ENCODE assay signal across 1 cellular context in the genomic region with DNA sequence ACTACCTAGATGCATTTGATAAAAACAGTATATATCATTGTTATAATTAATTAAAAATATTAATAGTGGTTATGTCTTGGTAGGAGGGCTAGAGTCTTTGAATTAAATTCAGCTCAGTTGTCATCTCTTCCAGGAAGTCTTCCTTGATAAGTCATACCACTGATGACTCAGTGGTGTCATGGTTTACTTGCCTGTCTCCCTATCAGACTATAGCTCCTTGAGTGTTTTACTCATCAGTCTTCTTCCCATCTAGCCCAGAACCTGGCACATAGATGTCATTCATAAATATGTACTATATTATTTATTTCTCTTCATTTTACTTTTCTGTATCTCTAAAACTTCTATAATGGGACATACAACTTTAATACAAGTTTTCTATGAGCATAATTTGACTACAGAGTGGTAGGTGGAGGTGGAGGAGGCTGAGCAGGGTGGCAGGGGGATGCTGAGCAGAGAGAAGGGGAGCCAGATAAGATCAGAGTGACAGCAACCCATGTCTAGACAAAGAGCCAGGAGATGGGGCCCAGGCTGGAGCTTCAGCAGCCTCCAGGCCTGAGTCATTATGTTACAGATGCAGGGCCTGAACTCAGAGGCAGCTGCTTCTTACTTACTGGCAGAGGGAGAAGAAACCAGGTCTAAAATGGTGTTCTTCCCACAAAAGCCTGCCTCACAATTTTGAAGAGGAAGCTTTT.
TF ChIP-seq lines count a peak whose summit lies in the region.

No MANE protein-coding gene starts in this region.

TF ChIP-seq in IMR-90, 13 proteins besides CTCF, POLR2A, EP300 and RAD21:
- TF ChIP-seq NFE2L2 (IDR thresholded peaks at IDR 0.05; ENCODE audit: low read depth, low read length): no peak
- TF ChIP-seq, protein P1, sequence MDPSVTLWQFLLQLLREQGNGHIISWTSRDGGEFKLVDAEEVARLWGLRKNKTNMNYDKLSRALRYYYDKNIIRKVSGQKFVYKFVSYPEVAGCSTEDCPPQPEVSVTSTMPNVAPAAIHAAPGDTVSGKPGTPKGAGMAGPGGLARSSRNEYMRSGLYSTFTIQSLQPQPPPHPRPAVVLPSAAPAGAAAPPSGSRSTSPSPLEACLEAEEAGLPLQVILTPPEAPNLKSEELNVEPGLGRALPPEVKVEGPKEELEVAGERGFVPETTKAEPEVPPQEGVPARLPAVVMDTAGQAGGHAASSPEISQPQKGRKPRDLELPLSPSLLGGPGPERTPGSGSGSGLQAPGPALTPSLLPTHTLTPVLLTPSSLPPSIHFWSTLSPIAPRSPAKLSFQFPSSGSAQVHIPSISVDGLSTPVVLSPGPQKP (IDR thresholded peaks at IDR 0.05; ENCODE audit: borderline replicate concordance, low read depth, low read length): no peak
- TF ChIP-seq BHLHE40 (IDR thresholded peaks at IDR 0.05; ENCODE audit: low read depth, low read length): no peak
- peak; percentile 45; the same call in 1 of the 2 replicates for TF ChIP-seq FOS (IDR thresholded peaks at IDR 0.05; ENCODE audit: low read depth, low read length)
